Comparison of ENCODE assay signal across 8 cellular contexts in genomic region chr6:111258615-111259088, GRCh38.
DNase-seq lines count a peak whose midpoint lies in the region; ATAC-seq, FAIRE-seq and TF ChIP-seq lines count a peak whose summit lies in the region.

No MANE protein-coding gene starts in this region.

- 8 to 11% (median 9%) methylated on average over 18 of the region's 18 CpGs for WGBS in psoas muscle, 3 donors

- POLR2A ChIA-PET in endothelial cell of umbilical vein (lab: Charles Lee) = interaction anchor here (0.9 to 1.5 kb wide), 2 partner anchors 220 to 225 kb away, joined by 3 to 6 read pairs; partner anchors contain the start of gene REV3L

- no peak overlapping the region for H3K27ac ChIP-seq in OCI-LY1 (ENCODE audit: low read depth, low read length, poor library complexity, severe bottlenecking)
- H3K27ac ChIP-seq in endothelial cell of umbilical vein (ENCODE audit: insufficient read depth, low read depth, low read length) = peak overlapping the region; percentile 26
- peak overlapping the region; percentile 87 for H3K27ac ChIP-seq in psoas muscle

- H3K9ac ChIP-seq in OCI-LY1 (ENCODE audit: low read length) (peak overlapping the region; percentile 49), endothelial cell of umbilical vein (replicated peaks; ENCODE audit: extremely low read depth, insufficient read depth, low read length) (peak overlapping the region; percentile 49)

- CTCF ChIA-PET in endothelial cell of umbilical vein (lab: Charles Lee) = interaction anchor here (0.7 to 2.7 kb wide), 41 partner anchors 8 to 791 kb away, joined by 3 to 73 read pairs (median 4); partner anchors contain the start of genes REV3L and TRAF3IP2

- H3K4me1 ChIP-seq in OCI-LY1 (ENCODE audit: insufficient read depth, low read length, severe bottlenecking) (peaks cover 19% of the 10 kb centered on the region), endothelial cell of umbilical vein (ENCODE audit: control insufficient read depth, extremely low read depth, insufficient read depth, low read length) (peaks cover 8% of the 10 kb centered on the region), psoas muscle (peaks cover 7% of the 10 kb centered on the region)

- DNase-seq in EL (peak; percentile 65), endothelial cell of umbilical vein (ENCODE audit: low read depth, low spot score) (no peak), psoas muscle (no peak), NCI-H82 (lab: John Stamatoyannopoulos, UW) (no peak), KG1 (lab: John Stamatoyannopoulos, UW) (no peak)

- no peaks in the 10 kb centered on the region for H3K9me3 ChIP-seq in OCI-LY1 (ENCODE audit: low read length)
- H3K9me3 ChIP-seq in endothelial cell of umbilical vein (replicated peaks; ENCODE audit: control insufficient read depth, insufficient read depth, low read length) = no peaks in the 10 kb centered on the region
- no peaks in the 10 kb centered on the region for H3K9me3 ChIP-seq in psoas muscle

- TF ChIP-seq CTCF in OCI-LY1 (IDR thresholded peaks at IDR 0.05; ENCODE audit: low read length) (no peak), endothelial cell of umbilical vein (IDR thresholded peaks at IDR 0.05; ENCODE audit: extremely low read depth in 1 of 2, insufficient read depth in 1 of 2, low read depth in 1 of 2, low read length in 2 of 2) (no peak), psoas muscle (IDR thresholded peaks at IDR 0.05) (no peak)

- intact Hi-C loops in endothelial cell of umbilical vein (cut with micrococcal nuclease) (loop anchor here (1.0 to 5.0 kb wide), 8 partner anchors 220 to 785 kb away; partner anchors contain the start of gene REV3L), psoas muscle (cut with DNase I) (loop anchor here in 1 of 2 donors (5.0 to 10.0 kb wide), 2 partner anchors 224 to 786 kb away; partner anchors contain the start of gene REV3L)

- no peaks in the 10 kb centered on the region for H3F3A ChIP-seq in OCI-LY1 (ENCODE audit: insufficient read depth, low read length)

- ATAC-seq in psoas muscle = no peak
- no peak for ATAC-seq in GM18907 (IDR thresholded peaks at IDR 0.05; ENCODE audit: unreplicated experiment)
- no peak for ATAC-seq in GM19463 (IDR thresholded peaks at IDR 0.05; ENCODE audit: unreplicated experiment)

- H3K36me3 ChIP-seq in OCI-LY1 (ENCODE audit: insufficient read depth, low read length) (peaks cover 11% of the 10 kb centered on the region), endothelial cell of umbilical vein (ENCODE audit: control insufficient read depth in 2 of 2, extremely low read depth in 1 of 2, insufficient read depth in 2 of 2, low read length in 2 of 2) (no peaks in the 10 kb centered on the region), psoas muscle (ENCODE audit: insufficient read depth in 1 of 2, low read depth in 1 of 2) (no peaks in the 10 kb centered on the region)

- BruUV-seq in endothelial cell of umbilical vein (replicated peaks; lab: Mats Ljungman, UMichigan) = no TSS peak

- peaks cover 18% of the 10 kb centered on the region for H3K79me2 ChIP-seq in OCI-LY1 (ENCODE audit: insufficient read depth, low read length)
- peaks cover 11% of the 10 kb centered on the region for H3K79me2 ChIP-seq in endothelial cell of umbilical vein (ENCODE audit: control insufficient read depth, insufficient read depth, low read length)

- dilution Hi-C loops in endothelial cell of umbilical vein (cut with MboI; ENCODE audit: extremely low pct_ligation_motif_present, low sequenced_read_pairs) = no loop called here

- no peaks in the 10 kb centered on the region for H3K9me2 ChIP-seq in OCI-LY1 (ENCODE audit: low read depth, low read length)

- H2AFZ ChIP-seq in OCI-LY1 (ENCODE audit: low read length) (no peak overlapping the region), endothelial cell of umbilical vein (ENCODE audit: low read depth, low read length) (peak overlapping the region; percentile 61)

- H3K27me3 ChIP-seq in OCI-LY1 (ENCODE audit: insufficient read depth, low read length) (no peaks in the 10 kb centered on the region), endothelial cell of umbilical vein (ENCODE audit: control insufficient read depth in 2 of 2, insufficient read depth in 2 of 2, low read length in 2 of 2) (peaks cover 17 to 30% of the 10 kb centered on the region in 2 experiments), psoas muscle (ENCODE audit: insufficient read depth in 3 of 3, low read length in 2 of 3) (no peaks in the 10 kb centered on the region)

- no peak for FAIRE-seq in endothelial cell of umbilical vein (lab: Jason Lieb, UNC)

- no peaks in the 10 kb centered on the region for H3K9me1 ChIP-seq in endothelial cell of umbilical vein (replicated peaks; ENCODE audit: control insufficient read depth, extremely low read depth, insufficient read depth, low read length)

- H4K20me1 ChIP-seq in OCI-LY1 (ENCODE audit: insufficient read depth, low read length) (no peaks in the 10 kb centered on the region), endothelial cell of umbilical vein (replicated peaks; ENCODE audit: control insufficient read depth, extremely low read depth, insufficient read depth, low read length) (no peaks in the 10 kb centered on the region)

- no peak for TF ChIP-seq POLR2A in endothelial cell of umbilical vein (IDR thresholded peaks at IDR 0.05; ENCODE audit: low read depth, low read length)

- H3K4me2 ChIP-seq in OCI-LY1 (ENCODE audit: low read length) = peak overlapping the region; percentile 72
- peak overlapping the region; percentile 76 for H3K4me2 ChIP-seq in endothelial cell of umbilical vein (ENCODE audit: insufficient read depth, low read length)

- H3K4me3 ChIP-seq in OCI-LY1 (ENCODE audit: low read depth, low read length, poor library complexity, severe bottlenecking) (peak overlapping the region; percentile 90), endothelial cell of umbilical vein (replicated peaks in 1 of 3; ENCODE audit: insufficient read depth in 1 of 3, low read depth in 1 of 3, low read length in 3 of 3) (peak overlapping the region in 1 of 3 experiments; percentile 40), psoas muscle (peak overlapping the region; percentile 75)

TF ChIP-seq in endothelial cell of umbilical vein, 7 proteins besides CTCF, POLR2A, EP300 and RAD21:
- no peak for TF ChIP-seq JUN (IDR thresholded peaks at IDR 0.05; ENCODE audit: borderline replicate concordance, insufficient read depth, insufficient read length, low read depth)
- TF ChIP-seq EZH2 (IDR thresholded peaks at IDR 0.05; ENCODE audit: borderline replicate concordance, low read depth, low read length, severe bottlenecking) = no peak
- no peak for TF ChIP-seq MYC (IDR thresholded peaks at IDR 0.05; ENCODE audit: low read depth, low read length)
- no peak for TF ChIP-seq POLR2AphosphoS5 (IDR thresholded peaks at IDR 0.05; ENCODE audit: insufficient read depth, low read depth, low read length)
- TF ChIP-seq FOS (IDR thresholded peaks at IDR 0.05; ENCODE audit: borderline replicate concordance, insufficient read depth, low read length) = no peak
- TF ChIP-seq GATA2 (IDR thresholded peaks at IDR 0.05; ENCODE audit: insufficient read depth, insufficient read length, low read depth, low read length) = no peak
- TF ChIP-seq, protein P1, sequence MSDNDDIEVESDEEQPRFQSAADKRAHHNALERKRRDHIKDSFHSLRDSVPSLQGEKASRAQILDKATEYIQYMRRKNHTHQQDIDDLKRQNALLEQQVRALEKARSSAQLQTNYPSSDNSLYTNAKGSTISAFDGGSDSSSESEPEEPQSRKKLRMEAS (IDR thresholded peaks at IDR 0.05; ENCODE audit: insufficient read depth, insufficient read length) = no peak
TF ChIP-seq in endothelial cell of umbilical vein: peak in this region for 0.
